ENCODE assay signal across 1 cellular context in the genomic region with DNA sequence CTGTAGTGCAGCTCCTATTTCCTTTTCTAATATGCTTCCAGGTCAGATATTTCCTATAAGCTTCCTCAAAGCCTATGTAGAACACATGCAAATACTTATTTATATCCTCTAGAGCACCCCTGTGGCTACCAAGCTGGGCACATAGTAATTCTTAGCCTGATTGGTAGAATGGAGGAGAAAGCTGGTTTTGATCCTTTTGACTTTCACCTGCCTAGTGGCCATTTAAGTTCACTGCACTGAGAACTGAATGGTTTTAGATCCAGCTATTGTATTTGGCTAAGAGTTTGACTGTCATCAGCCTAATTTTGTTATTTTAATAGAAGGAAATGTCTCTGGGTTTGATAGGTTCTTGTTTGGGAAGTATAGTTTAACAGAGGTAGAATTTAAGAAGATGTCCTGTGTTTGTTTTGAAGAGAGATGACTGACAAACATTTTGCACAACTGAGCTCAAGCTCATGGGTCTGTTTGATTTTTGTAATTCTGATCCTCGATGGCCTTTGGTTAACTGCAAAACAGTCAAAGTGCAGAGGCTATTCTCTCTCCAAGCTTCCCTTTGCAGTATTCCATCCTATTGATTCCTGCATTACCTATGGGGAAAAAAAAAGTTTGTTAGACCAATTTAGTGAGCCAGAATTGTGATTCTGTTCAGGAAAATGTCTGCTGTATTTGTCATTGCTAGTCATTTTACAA.
TF ChIP-seq lines count a peak whose summit lies in the region.

No MANE protein-coding gene starts in this region.

TF ChIP-seq in HepG2, 621 proteins besides CTCF, POLR2A, EP300 and RAD21 (continued from another document):
- TF ChIP-seq HNRNPL (IDR thresholded peaks at IDR 0.05; ENCODE audit: low read depth, low read length) (no peak), ASH2L (IDR thresholded peaks at IDR 0.05; ENCODE audit: insufficient read length, low read depth, low read length) (no peak), MYPOP (CRISPR knock-in tag; IDR thresholded peaks at IDR 0.05) (no peak)
- TF ChIP-seq, protein P1, sequence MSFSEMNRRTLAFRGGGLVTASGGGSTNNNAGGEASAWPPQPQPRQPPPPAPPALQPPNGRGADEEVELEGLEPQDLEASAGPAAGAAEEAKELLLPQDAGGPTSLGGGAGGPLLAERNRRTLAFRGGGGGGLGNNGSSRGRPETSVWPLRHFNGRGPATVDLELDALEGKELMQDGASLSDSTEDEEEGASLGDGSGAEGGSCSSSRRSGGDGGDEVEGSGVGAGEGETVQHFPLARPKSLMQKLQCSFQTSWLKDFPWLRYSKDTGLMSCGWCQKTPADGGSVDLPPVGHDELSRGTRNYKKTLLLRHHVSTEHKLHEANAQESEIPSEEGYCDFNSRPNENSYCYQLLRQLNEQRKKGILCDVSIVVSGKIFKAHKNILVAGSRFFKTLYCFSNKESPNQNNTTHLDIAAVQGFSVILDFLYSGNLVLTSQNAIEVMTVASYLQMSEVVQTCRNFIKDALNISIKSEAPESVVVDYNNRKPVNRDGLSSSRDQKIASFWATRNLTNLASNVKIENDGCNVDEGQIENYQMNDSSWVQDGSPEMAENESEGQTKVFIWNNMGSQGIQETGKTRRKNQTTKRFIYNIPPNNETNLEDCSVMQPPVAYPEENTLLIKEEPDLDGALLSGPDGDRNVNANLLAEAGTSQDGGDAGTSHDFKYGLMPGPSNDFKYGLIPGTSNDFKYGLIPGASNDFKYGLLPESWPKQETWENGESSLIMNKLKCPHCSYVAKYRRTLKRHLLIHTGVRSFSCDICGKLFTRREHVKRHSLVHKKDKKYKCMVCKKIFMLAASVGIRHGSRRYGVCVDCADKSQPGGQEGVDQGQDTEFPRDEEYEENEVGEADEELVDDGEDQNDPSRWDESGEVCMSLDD (CRISPR knock-in tag; IDR thresholded peaks at IDR 0.05; ENCODE audit: borderline replicate concordance): no peak
